ENCODE assay signal across 11 cellular contexts in the genomic region with DNA sequence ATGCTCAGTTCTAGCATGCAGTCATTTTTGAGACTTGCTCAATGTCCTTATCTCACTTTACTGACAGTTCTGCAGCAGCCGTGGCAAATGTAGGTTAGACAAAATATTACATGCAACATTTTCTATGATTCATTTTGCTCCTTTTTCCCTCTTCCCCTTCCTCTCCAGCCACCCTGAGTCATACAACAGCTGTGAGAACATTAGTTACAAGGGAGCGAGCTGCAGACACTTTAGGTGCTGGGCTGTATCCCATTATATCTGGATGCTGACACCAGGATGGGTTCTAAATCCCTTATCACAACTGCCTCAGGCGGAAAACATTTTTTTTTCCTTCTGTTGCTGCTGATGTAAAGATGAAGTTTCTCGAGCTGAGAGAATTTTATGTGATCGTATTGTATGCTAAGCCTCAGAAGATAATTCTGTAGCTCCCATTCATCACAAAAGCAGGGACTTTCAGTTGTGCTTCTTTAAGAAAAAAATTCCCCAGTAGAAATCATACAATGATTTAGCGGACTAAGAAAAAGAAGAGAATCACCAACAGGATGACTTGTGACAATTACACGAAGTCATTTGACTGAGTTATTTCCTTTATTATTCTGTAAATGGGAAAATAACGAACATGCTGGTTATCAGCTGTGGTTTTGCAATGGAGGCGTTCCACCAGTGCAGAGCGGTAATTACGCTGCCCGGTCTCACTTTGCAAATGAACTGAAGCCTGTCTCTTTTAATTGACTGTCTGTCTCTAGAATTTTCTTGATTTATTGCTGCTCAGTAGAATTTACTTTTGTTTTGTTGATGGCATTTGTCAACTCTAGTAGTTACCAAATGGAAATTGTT.
DNase-seq lines count a peak whose midpoint lies in the region; ATAC-seq and TF ChIP-seq lines count a peak whose summit lies in the region.
"Had no signal": no experiment of that assay in that cellular context is flagged by ENCODE, and none has a peak within 500 bp of the region (broad histone marks: within the 10 kb centered on the region; RNA-seq: fewer than 3 reads in every experiment).

No MANE protein-coding gene starts in this region.

- H3K4me3 ChIP-seq in naive thymus-derived CD4-positive, alpha-beta T cell (ENCODE audit: low read length): no peak overlapping the region
- H3K4me3 ChIP-seq: esophagus muscularis mucosa, vagina had no signal

- no peak overlapping the region for H3K9ac ChIP-seq in H9 (ENCODE audit: extremely low read depth, insufficient read length, low read length)

- H3K36me3 Mint-ChIP-seq in chondrocyte (ENCODE audit: low read depth) (no peaks in the 10 kb centered on the region), H9 (ENCODE audit: insufficient read depth in 1 of 3, low read depth in 3 of 3) (no peaks in the 10 kb centered on the region)
- H3K36me3 Mint-ChIP-seq in naive thymus-derived CD4-positive, alpha-beta T cell: peaks cover 10 to 70% (median 56%) of the 10 kb centered on the region in 5 donors

- H3K23ac ChIP-seq in H9 (ENCODE audit: insufficient read length, low read depth, low read length): no peak overlapping the region

- ATAC-seq in naive thymus-derived CD4-positive, alpha-beta T cell: peak; percentile 61
- no peak for ATAC-seq in HG02571 (IDR thresholded peaks at IDR 0.05; ENCODE audit: unreplicated experiment)
- ATAC-seq in HG02884 (IDR thresholded peaks at IDR 0.05; ENCODE audit: unreplicated experiment): no peak

- H3T11ph ChIP-seq in H9 (ENCODE audit: low read length): no peak overlapping the region

- intact Hi-C loops in naive thymus-derived CD4-positive, alpha-beta T cell (cut with micrococcal nuclease): no loop called here

- H3K27me3 Mint-ChIP-seq in chondrocyte (ENCODE audit: low read depth): no peaks in the 10 kb centered on the region
- H3K27me3 Mint-ChIP-seq in naive thymus-derived CD4-positive, alpha-beta T cell: no peaks in the 10 kb centered on the region
- H3K27me3 Mint-ChIP-seq in H9 (ENCODE audit: low read depth): no peaks in the 10 kb centered on the region; the same call in none of the 2 replicates

- H3K4ac ChIP-seq in H9 (ENCODE audit: low read depth, low read length): no peak overlapping the region

- H3K14ac ChIP-seq in H9 (ENCODE audit: insufficient read depth, low read length): no peak overlapping the region

- H4K20me1 ChIP-seq in H9 (ENCODE audit: control insufficient read depth, insufficient read depth, insufficient read length): no peaks in the 10 kb centered on the region

- H3K9me3 ChIP-seq in naive thymus-derived CD4-positive, alpha-beta T cell (ENCODE audit: control insufficient read depth in 2 of 3, low read length in 3 of 3): no peaks in the 10 kb centered on the region
- H3K9me3 ChIP-seq in H9 (ENCODE audit: control insufficient read depth, low read depth, low read length): no peaks in the 10 kb centered on the region
- H3K9me3 ChIP-seq: esophagus muscularis mucosa, vagina had no signal

- H3K27ac Mint-ChIP-seq in chondrocyte (ENCODE audit: unreplicated experiment) (peak overlapping the region; percentile 65), H9 (no peak overlapping the region)
- H3K27ac Mint-ChIP-seq in naive thymus-derived CD4-positive, alpha-beta T cell: no peak overlapping the region

- H3K4me1 Mint-ChIP-seq in chondrocyte (ENCODE audit: low read depth): peaks cover 25% of the 10 kb centered on the region
- H3K4me1 Mint-ChIP-seq in naive thymus-derived CD4-positive, alpha-beta T cell: peaks cover 2 to 32% (median 12%) of the 10 kb centered on the region in 7 donors
- H3K4me1 Mint-ChIP-seq in H9: no peaks in the 10 kb centered on the region

- H3K27me3 ChIP-seq in naive thymus-derived CD4-positive, alpha-beta T cell (ENCODE audit: control insufficient read depth in 2 of 2, insufficient read depth in 2 of 2, low read length in 2 of 2): no peaks in the 10 kb centered on the region
- H3K27me3 ChIP-seq in H9 (ENCODE audit: insufficient read depth, low read length): no peaks in the 10 kb centered on the region
- H3K27me3 ChIP-seq: esophagus muscularis mucosa, vagina had no signal

- H3K4me3 Mint-ChIP-seq in chondrocyte (ENCODE audit: unreplicated experiment) (no peak overlapping the region), H9 (no peak overlapping the region)
- H3K4me3 Mint-ChIP-seq in naive thymus-derived CD4-positive, alpha-beta T cell: peak overlapping the region in 1 of 10 donors; percentile 12

- no peaks in the 10 kb centered on the region for H3K23me2 ChIP-seq in H9 (ENCODE audit: insufficient read length, low read depth, low read length, poor library complexity, severe bottlenecking)

- H2BK20ac ChIP-seq in H9 (ENCODE audit: low read depth, low read length, poor library complexity, severe bottlenecking): no peak overlapping the region

- POLR2A ChIA-PET in naive thymus-derived CD4-positive, alpha-beta T cell (lab: Charles Lee): no interaction called here

- no peak overlapping the region for H3K27ac ChIP-seq in naive thymus-derived CD4-positive, alpha-beta T cell (ENCODE audit: low read depth, low read length)
- no peak overlapping the region for H3K27ac ChIP-seq in H9 (ENCODE audit: insufficient read length, low read depth, low read length)
- H3K27ac ChIP-seq: esophagus muscularis mucosa, vagina had no signal

- peak; percentile 57 for DNase-seq in EL
- peak; percentile 74 for DNase-seq in NCI-H1436 (lab: John Stamatoyannopoulos, UW)
- no peak for DNase-seq in chondrocyte (ENCODE audit: low spot score)
- no peak for DNase-seq in naive thymus-derived CD4-positive, alpha-beta T cell
- no peak for DNase-seq in H9
- no peak for DNase-seq in NCI-H748 treated with DMSO at 0.1 percent for 48 hours (lab: John Stamatoyannopoulos, UW)
- DNase-seq: DMS 273 treated with DMSO at 0.1 percent for 48 hours had no signal

- H2BK12ac ChIP-seq in H9 (ENCODE audit: insufficient read length, low read depth, low read length): no peak overlapping the region

- TF ChIP-seq CTCF in chondrocyte (IDR thresholded peaks at IDR 0.05) (no peak), H9 (conservative IDR thresholded peaks at IDR 0.05) (no peak)

- no peaks in the 10 kb centered on the region for H3K36me3 ChIP-seq in naive thymus-derived CD4-positive, alpha-beta T cell (ENCODE audit: control insufficient read depth in 2 of 3, insufficient read depth in 3 of 3, low read length in 3 of 3)
- H3K36me3 ChIP-seq: esophagus muscularis mucosa, vagina had no signal

- no peak overlapping the region for H4K91ac ChIP-seq in H9 (ENCODE audit: insufficient read length, low read depth, low read length)

- peaks cover 0 to 12% of the 10 kb centered on the region in 2 donors for H3K4me1 ChIP-seq in naive thymus-derived CD4-positive, alpha-beta T cell (ENCODE audit: control insufficient read depth in 2 of 2, insufficient read depth in 2 of 2, low read length in 2 of 2)
- H3K4me1 ChIP-seq in H9 (ENCODE audit: insufficient read depth, low read length): no peaks in the 10 kb centered on the region
- H3K4me1 ChIP-seq: vagina had no signal

- no peak overlapping the region for H4K8ac ChIP-seq in H9 (replicated peaks; ENCODE audit: insufficient read length, low read depth, low read length)

- H2AFZ ChIP-seq in H9 (ENCODE audit: low read length): no peak overlapping the region

- H2BK15ac ChIP-seq in H9 (ENCODE audit: low read depth, low read length): no peak overlapping the region

- H3K9me3 Mint-ChIP-seq in chondrocyte (ENCODE audit: low read depth) (no peaks in the 10 kb centered on the region), H9 (no peaks in the 10 kb centered on the region; a peak in 1 of 5 replicates)
- peaks cover 0 to 14% (median 4%) of the 10 kb centered on the region in 11 donors for H3K9me3 Mint-ChIP-seq in naive thymus-derived CD4-positive, alpha-beta T cell

- no peaks in the 10 kb centered on the region for H3K79me1 ChIP-seq in H9 (ENCODE audit: insufficient read depth, low read depth, low read length, poor library complexity, severe bottlenecking)

- CTCF ChIA-PET in naive thymus-derived CD4-positive, alpha-beta T cell (lab: Charles Lee): no interaction called here

- no peak overlapping the region for H3K18ac ChIP-seq in H9 (ENCODE audit: insufficient read length, low read depth, low read length)

- H3K79me2 ChIP-seq in H9 (ENCODE audit: insufficient read depth, low read length): no peaks in the 10 kb centered on the region

- no peak overlapping the region for H2BK5ac ChIP-seq in H9 (ENCODE audit: insufficient read length, low read length)

- whole genome bisulfite sequencing in H9 (ENCODE audit: extremely low coverage, insufficient read length, low lambda C conversion rate): no CpG with 5 or more reads among the region's 12 CpGs

- no peak overlapping the region for H3K4me2 ChIP-seq in H9 (ENCODE audit: insufficient read depth, insufficient read length, low read length)

- H2BK120ac ChIP-seq in H9 (ENCODE audit: low read depth, low read length, poor library complexity, severe bottlenecking): no peak overlapping the region

- H3K56ac ChIP-seq in H9 (ENCODE audit: insufficient read length, low read depth, low read length): no peak overlapping the region

- no peak overlapping the region for H2AK5ac ChIP-seq in H9 (ENCODE audit: insufficient read length, low read length)

- no peak overlapping the region for H4K5ac ChIP-seq in H9 (ENCODE audit: insufficient read length, low read depth, low read length)

Comparison
In these comparisons a context has a peak if more than half of its experiments do, and no peak if none do; other contexts are left out.
1. DNase-seq: peak in EL (single experiment) and NCI-H1436 (single experiment); none in chondrocyte (single experiment), naive thymus-derived CD4-positive, alpha-beta T cell (0 of 9), H9 (single experiment) and NCI-H748 treated with DMSO at 0.1 percent for 48 hours (single experiment).